ENCODE assay signal across 1 cellular context in the genomic region with DNA sequence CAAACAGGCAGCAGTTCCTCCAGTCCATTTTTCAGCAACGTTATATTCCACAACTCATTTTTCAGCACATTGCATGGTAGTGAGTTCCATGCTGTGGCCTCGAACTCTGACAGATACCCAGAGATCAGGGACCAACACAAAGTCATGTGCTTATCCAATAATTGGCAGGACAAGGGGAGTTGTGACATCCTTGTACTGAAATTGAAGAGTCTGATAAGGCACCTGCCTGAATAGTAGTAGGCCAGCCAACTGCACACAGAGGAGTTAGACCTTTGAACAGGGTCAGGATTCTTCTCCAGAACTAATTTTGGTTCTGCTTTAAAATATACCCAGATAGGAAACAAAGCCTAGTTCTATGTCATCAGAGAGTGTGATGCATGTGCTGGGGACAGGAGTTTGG.
TF ChIP-seq lines count a peak whose summit lies in the region.

No MANE protein-coding gene starts in this region.

TF ChIP-seq in HepG2, 621 proteins besides CTCF, POLR2A, EP300 and RAD21:
- TF ChIP-seq SAP130 (CRISPR knock-in tag; IDR thresholded peaks at IDR 0.05; ENCODE audit: low read depth), result 0 out of 2 replicates have a peak, but pooled peaks have one; percentile 20
- TF ChIP-seq MIXL1 (CRISPR knock-in tag; IDR thresholded peaks at IDR 0.05), result peak; percentile 37; the same call in 1 of the 2 replicates
- TF ChIP-seq, protein P1, sequence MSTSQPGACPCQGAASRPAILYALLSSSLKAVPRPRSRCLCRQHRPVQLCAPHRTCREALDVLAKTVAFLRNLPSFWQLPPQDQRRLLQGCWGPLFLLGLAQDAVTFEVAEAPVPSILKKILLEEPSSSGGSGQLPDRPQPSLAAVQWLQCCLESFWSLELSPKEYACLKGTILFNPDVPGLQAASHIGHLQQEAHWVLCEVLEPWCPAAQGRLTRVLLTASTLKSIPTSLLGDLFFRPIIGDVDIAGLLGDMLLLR (CRISPR knock-in tag; IDR thresholded peaks at IDR 0.05), result no peak
- TF ChIP-seq ZNF432 (CRISPR knock-in tag; IDR thresholded peaks at IDR 0.05; ENCODE audit: borderline replicate concordance), result no peak
- TF ChIP-seq HNF4A (CRISPR knock-in tag; IDR thresholded peaks at IDR 0.05), result peak; percentile 81
- no peak for TF ChIP-seq SOX13 (IDR thresholded peaks at IDR 0.05)
- TF ChIP-seq SOX13 (CRISPR knock-in tag; conservative IDR thresholded peaks at IDR 0.05 in 1 of 2, IDR thresholded peaks at IDR 0.05 in 1 of 2), result 0 out of 4 replicates have a peak, but pooled peaks of 1 of the 2 experiments have one; percentile 6
- TF ChIP-seq ZNF644 (CRISPR knock-in tag; IDR thresholded peaks at IDR 0.05; ENCODE audit: low read depth), result 0 out of 2 replicates have a peak, but pooled peaks have one; percentile 26
- TF ChIP-seq CEBPB (IDR thresholded peaks at IDR 0.05; ENCODE audit: borderline replicate concordance, low read depth, low read length), result peak; percentile 32; the same call in 1 of the 2 replicates
- 0 out of 2 replicates have a peak, but pooled peaks have one; percentile 22 for TF ChIP-seq ZMYM4 (CRISPR knock-in tag; IDR thresholded peaks at IDR 0.05)
- TF ChIP-seq, protein P2, sequence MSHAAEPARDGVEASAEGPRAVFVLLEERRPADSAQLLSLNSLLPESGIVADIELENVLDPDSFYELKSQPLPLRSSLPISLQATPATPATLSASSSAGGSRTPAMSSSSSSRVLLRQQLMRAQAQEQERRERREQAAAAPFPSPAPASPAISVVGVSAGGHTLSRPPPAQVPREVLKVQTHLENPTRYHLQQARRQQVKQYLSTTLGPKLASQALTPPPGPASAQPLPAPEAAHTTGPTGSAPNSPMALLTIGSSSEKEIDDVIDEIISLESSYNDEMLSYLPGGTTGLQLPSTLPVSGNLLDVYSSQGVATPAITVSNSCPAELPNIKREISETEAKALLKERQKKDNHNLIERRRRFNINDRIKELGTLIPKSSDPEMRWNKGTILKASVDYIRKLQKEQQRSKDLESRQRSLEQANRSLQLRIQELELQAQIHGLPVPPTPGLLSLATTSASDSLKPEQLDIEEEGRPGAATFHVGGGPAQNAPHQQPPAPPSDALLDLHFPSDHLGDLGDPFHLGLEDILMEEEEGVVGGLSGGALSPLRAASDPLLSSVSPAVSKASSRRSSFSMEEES (CRISPR knock-in tag; IDR thresholded peaks at IDR 0.05), result peak; percentile 41; the same call in 1 of the 2 replicates
- TF ChIP-seq CEBPG (CRISPR knock-in tag; IDR thresholded peaks at IDR 0.05), result 0 out of 2 replicates have a peak, but pooled peaks have one; percentile 38
- TF ChIP-seq ZNF431 (CRISPR knock-in tag; IDR thresholded peaks at IDR 0.05; ENCODE audit: borderline replicate concordance, low read depth), result no peak
